In the genomic region with DNA sequence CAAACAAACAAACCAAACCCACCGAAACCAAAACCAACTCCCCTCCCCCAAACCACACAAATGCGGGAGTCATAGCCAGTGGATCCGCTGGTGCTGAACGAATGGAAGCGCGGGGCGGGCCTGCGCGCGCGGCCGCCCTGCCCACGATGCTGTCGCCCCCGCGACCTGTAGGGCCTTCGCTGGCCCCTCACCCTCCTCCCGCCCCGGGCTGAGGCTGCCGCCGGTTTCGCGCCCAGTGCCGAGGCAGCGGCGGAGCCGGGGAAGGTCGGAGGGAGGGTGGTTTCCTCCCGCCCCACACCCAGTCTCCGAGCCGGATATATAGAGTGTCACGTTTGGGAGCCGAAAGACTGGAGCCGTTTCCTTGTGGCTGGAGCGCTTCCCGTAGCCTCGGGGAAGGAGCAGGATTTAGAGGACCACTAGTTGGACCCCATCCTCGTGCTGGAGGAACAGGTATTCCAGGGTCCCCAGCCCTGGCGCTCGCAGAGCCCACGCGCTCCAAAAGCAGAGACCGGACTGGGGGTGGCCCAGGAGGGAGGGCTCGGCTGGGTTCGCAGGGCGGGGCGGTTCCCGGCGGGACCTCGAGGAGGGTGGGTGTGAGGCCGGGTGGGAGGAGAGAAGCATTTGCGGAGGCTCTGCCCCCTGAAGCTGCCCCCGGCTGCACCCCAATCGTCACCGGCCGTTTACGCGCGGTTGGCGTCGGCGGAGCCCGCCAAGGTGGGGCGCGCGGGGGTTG, we compare ENCODE assay signal across 8 cellular contexts. TPM values are rescaled to one million over a fixed set of nuclear protein-coding genes. Genes with fewer than 3 reads are reported as not detected.
DNase-seq lines count a peak whose midpoint lies in the region; TF ChIP-seq lines count a peak whose summit lies in the region.

A gene (plus strand): TSS at position 321 of the 733 bp plus-strand sequence. CDS start 121,172 bp downstream, outside the sequence.

- peaks cover 8% of the 10 kb centered on the region for H3K36me3 Mint-ChIP-seq in Caco-2 (ENCODE audit: insufficient read depth, unreplicated experiment)

- H3K27ac ChIP-seq in colonic mucosa: peak within 1 kb of the TSS; percentile 84

- H3K9ac ChIP-seq in colonic mucosa (ENCODE audit: low read depth in 2 of 2, low read length in 2 of 2): peak within 1 kb of the TSS; percentile 80 to 94

- H3K4me1 Mint-ChIP-seq in Caco-2 (ENCODE audit: low read depth, unreplicated experiment): peaks cover 16% of the 10 kb centered on the region

- DNase-seq in Caco-2 (peak; percentile 57 to 78), GM20000 (ENCODE audit: low spot score) (peak; percentile 73), M059J (ENCODE audit: low read depth) (peak; percentile 40), colonic mucosa (peak; percentile 76), left kidney (ENCODE audit: low read depth, low spot score) (peak; percentile 81), SHP77 treated with DMSO at 0.1 percent for 48 hours (lab: John Stamatoyannopoulos, UW) (no peak)
- DNase-seq in activated CD4-positive, alpha-beta T cell treated with anti-CD3 and anti-CD28 coated beads for 1 hour: peak; percentile 31
- DNase-seq in stimulated activated CD4-positive, alpha-beta T cell treated with anti-CD3 and anti-CD28 coated beads, Interleukin-1b, Interleukin-23, amount 100 ng/mL, for 4 hours (ENCODE audit: low read depth in 2 of 2): peak; percentile 25 to 27

- peak within 1 kb of the TSS; percentile 55 for H3K4me3 ChIP-seq in Caco-2 (ENCODE audit: low read depth, low read length)
- H3K4me3 ChIP-seq in colonic mucosa: peak within 1 kb of the TSS; percentile 78

- TF ChIP-seq CTCF in Caco-2 (IDR thresholded peaks at IDR 0.05; ENCODE audit: insufficient read depth in 1 of 2, low read depth in 1 of 2, low read length in 1 of 2, severe bottlenecking in 1 of 2, unreplicated experiment in 1 of 2) (no peak), GM20000 (IDR thresholded peaks at IDR 0.05; ENCODE audit: extremely low read depth, missing control alignments) (no peak), colonic mucosa (IDR thresholded peaks at IDR 0.05) (no peak)

- H3K27me3 ChIP-seq in Caco-2 (replicated peaks; ENCODE audit: control insufficient read depth, insufficient read depth, low read length): no peaks in the 10 kb centered on the region
- no peaks in the 10 kb centered on the region for H3K27me3 ChIP-seq in colonic mucosa

- no peaks in the 10 kb centered on the region for H3K36me3 ChIP-seq in Caco-2 (ENCODE audit: control insufficient read depth, insufficient read depth, low read length)
- no peaks in the 10 kb centered on the region for H3K36me3 ChIP-seq in colonic mucosa

- POLR2A ChIA-PET in Caco-2 (lab: Charles Lee): no interaction called here

- H3K9me3 Mint-ChIP-seq in Caco-2 (ENCODE audit: unreplicated experiment): peaks cover 21% of the 10 kb centered on the region

- TSS peak; percentile 68 for BruUV-seq in Caco-2 (replicated peaks; lab: Mats Ljungman, UMichigan)

- no peaks in the 10 kb centered on the region; the same call in 1 of the 2 replicates for H3K4me1 ChIP-seq in Caco-2
- peaks cover 3% of the 10 kb centered on the region for H3K4me1 ChIP-seq in colonic mucosa

- H3K27ac Mint-ChIP-seq in Caco-2 (ENCODE audit: unreplicated experiment): peak within 1 kb of the TSS; percentile 96

- peak within 1 kb of the TSS; percentile 96 for H3K4me3 Mint-ChIP-seq in Caco-2 (ENCODE audit: unreplicated experiment)

- peaks cover 9% of the 10 kb centered on the region for H3K27me3 Mint-ChIP-seq in Caco-2 (ENCODE audit: insufficient read depth, unreplicated experiment)

- CTCF ChIA-PET in Caco-2 (lab: Charles Lee): no interaction called here

- intact Hi-C loops in Caco-2 (cut with micrococcal nuclease; ENCODE audit: unreplicated experiment) (loop anchor here (2.0 to 5.0 kb wide), 2 partner anchors 72 to 168 kb away; no protein-coding TSS in a partner anchor), colonic mucosa (cut with DNase I) (no loop called here)

- H3K9me3 ChIP-seq in Caco-2 (no peaks in the 10 kb centered on the region), colonic mucosa (no peaks in the 10 kb centered on the region)

RNA-seq across cellular contexts. Expression of the gene that starts here (rescaled TPM):
- total RNA-seq in Caco-2 (2022) (6.6 and 8.2 TPM in 2 replicates), colonic mucosa (10 to 100 TPM; 67.4 to 83.6 TPM)
- 6.6 and 10.0 TPM in 2 replicates for total RNA-seq in M059J (2014; rRNA removed; shearing (Covaris generic))
